Comparison of ENCODE assay signal across 8 cellular contexts in the genomic region with DNA sequence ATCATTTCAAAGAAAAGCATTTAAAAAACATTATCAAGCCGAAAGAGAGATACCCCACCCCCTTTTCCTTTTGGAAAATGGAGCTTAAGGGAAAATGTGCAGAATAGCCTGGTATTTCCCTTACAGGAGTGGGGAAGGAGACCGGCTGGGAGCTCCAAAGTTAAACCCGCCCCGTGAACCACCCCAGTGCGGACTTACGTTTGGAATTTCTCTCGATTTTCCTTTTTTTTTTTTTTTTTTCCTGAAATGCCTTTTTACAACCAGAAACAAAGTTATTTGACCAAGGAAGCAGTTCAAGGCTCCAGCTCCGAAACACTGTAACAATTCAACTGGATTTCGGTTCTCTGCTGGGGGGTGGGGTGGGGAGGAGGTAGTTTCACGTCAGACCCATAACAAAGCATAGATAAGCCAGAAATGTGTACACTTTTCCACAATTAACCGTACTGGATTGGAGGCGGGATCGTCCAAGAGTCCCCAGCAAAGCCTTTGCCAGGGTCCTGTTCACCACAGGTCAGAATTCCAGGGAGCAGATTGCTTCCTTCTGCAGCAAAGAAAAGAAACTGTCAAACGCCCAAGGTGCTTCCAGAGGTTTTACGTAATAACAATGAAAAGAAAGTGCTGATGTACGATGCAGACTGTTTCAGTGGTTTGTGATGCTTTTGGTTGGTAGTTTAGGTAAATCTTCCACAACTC. TPM values are rescaled to one million over a fixed set of nuclear protein-coding genes. Genes with fewer than 3 reads are reported as not detected.
A peak's percentile ranks its signal among the peaks of the same experiment; 100 is the strongest.
DNase-seq lines count a peak whose midpoint lies in the region; ATAC-seq and TF ChIP-seq lines count a peak whose summit lies in the region.

No MANE protein-coding gene starts in this region.

- H3K36me3 ChIP-seq in prostate gland = no peaks in the 10 kb centered on the region

- ATAC-seq in SK-N-SH treated with all-trans-retinoic acid at 6 μM for 48 hours (peak; percentile 13), GM21786 (IDR thresholded peaks at IDR 0.05; ENCODE audit: unreplicated experiment) (no peak)

- peak overlapping the region; percentile 80 to 81 for H3K27ac ChIP-seq in prostate gland

- no peak for TF ChIP-seq POLR2A in prostate gland (IDR thresholded peaks at IDR 0.05)

- no peaks in the 10 kb centered on the region for H3K4me1 ChIP-seq in prostate gland (replicated peaks)

- no peaks in the 10 kb centered on the region for H3K9me3 ChIP-seq in prostate gland

- DNase-seq in NCI-H1105 treated with DMSO at 0.1 percent for 48 hours (lab: John Stamatoyannopoulos, UW) = peak; percentile 30
- DNase-seq in NCI-H1105 (lab: John Stamatoyannopoulos, UW) = no peak
- DNase-seq in fibroblast of villous mesenchyme (ENCODE audit: low read depth) = no peak
- DNase-seq in prostate gland (ENCODE audit: low spot score) = no peak
- DNase-seq in NK-92 treated with Interleukin-12 subunit alpha and Interleukin-12 subunit beta, amount 100 ng/mL, for 24 hours (lab: John Stamatoyannopoulos, UW) = no peak
- DNase-seq in activated CD4-positive, alpha-beta T cell treated with anti-CD3 and anti-CD28 coated beads, Interleukin-2, amount 50 U/mL, for 4 hours = no peak

- intact Hi-C loops in prostate gland (cut with DNase I) = no loop called here

- peak overlapping the region; percentile 67 for H3K4me3 ChIP-seq in fibroblast of villous mesenchyme (ENCODE audit: low read depth, low read length)
- peak overlapping the region; percentile 45 to 52 for H3K4me3 ChIP-seq in prostate gland

- 13% methylated on average over 16 of the region's 16 CpGs for WGBS in prostate gland

- no peaks in the 10 kb centered on the region for H3K27me3 ChIP-seq in prostate gland (replicated peaks; ENCODE audit: insufficient read depth)

- TF ChIP-seq CTCF in fibroblast of villous mesenchyme (IDR thresholded peaks at IDR 0.05; ENCODE audit: insufficient read depth, low read depth, low read length) (no peak), prostate gland (IDR thresholded peaks at IDR 0.05) (no peak)

TF ChIP-seq in SK-N-SH treated with all-trans-retinoic acid at 6 μM for 48 hours, 23 proteins besides CTCF, POLR2A, EP300 and RAD21:
- TF ChIP-seq, protein P1, sequence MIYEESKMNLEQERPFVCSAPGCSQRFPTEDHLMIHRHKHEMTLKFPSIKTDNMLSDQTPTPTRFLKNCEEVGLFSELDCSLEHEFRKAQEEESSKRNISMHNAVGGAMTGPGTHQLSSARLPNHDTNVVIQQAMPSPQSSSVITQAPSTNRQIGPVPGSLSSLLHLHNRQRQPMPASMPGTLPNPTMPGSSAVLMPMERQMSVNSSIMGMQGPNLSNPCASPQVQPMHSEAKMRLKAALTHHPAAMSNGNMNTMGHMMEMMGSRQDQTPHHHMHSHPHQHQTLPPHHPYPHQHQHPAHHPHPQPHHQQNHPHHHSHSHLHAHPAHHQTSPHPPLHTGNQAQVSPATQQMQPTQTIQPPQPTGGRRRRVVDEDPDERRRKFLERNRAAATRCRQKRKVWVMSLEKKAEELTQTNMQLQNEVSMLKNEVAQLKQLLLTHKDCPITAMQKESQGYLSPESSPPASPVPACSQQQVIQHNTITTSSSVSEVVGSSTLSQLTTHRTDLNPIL (CRISPR knock-in tag; IDR thresholded peaks at IDR 0.05; ENCODE audit: low read depth) = no peak
- no peak for TF ChIP-seq OSR1 (CRISPR knock-in tag; IDR thresholded peaks at IDR 0.05)

RNA-seq across cellular contexts. Expression of a gene that starts 6.7 kb away (rescaled TPM):
- total RNA-seq in fibroblast of villous mesenchyme = 0.32 and 0.43 TPM in 2 replicates
- 1 to 10 TPM; 1.5 to 4.3 TPM for total RNA-seq in prostate gland

RNA-seq across cellular contexts. Expression of a gene that starts 15.3 kb away (rescaled TPM):
- total RNA-seq in fibroblast of villous mesenchyme = 46.4 and 50.5 TPM in 2 replicates
- total RNA-seq in prostate gland = 10 to 100 TPM; 31.2 to 68.3 TPM
